In the genomic region with DNA sequence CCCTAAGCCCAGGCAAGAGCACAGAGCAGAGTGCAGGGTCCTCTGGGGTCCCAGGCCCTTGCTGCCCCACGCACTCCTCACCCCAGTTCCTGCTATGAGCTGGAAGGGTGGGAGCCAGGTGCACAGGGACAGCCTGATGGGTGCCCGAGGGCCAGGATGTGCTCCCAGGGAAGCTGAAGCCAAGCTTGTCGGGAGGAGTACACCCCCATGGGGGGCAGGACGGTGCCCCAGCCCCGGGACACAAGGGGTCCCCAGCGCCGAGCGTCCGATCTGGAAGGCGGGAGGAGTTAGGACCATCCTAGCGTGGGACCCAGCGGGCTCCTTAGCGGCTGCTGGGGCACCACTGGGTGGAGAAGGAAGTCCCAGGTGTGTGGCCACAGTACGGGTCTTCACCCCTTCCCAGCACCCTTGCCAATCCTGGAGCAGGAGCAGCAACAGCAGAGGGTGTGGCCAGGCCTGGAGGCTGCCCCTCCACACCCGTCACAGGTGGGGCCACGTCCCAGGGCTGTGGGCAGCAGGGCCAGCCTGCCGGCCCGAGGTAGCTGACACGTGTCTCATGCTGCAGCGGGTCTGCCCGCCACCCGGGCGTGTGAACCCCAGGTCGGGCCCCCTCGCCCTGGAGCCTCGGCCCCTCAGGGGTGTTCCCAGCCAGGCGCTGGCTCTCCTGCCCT, we compare ENCODE assay signal across 8 cellular contexts. TPM values are rescaled to one million over a fixed set of nuclear protein-coding genes. Genes with fewer than 3 reads are reported as not detected.
DNase-seq lines count a peak whose midpoint lies in the region; ATAC-seq, FAIRE-seq and TF ChIP-seq lines count a peak whose summit lies in the region.
"Not testable (repeated sequence)": the region's sequence is repeated elsewhere in the genome, so short reads cannot be mapped to it uniquely, and the experiment has no call there.

No MANE protein-coding gene starts in this region.

- not testable (repeated sequence) for H2BK120ac ChIP-seq in mesendoderm (ENCODE audit: low read depth, low read length)

- not testable (repeated sequence) for TF ChIP-seq POLR2A in endothelial cell of umbilical vein (IDR thresholded peaks at IDR 0.05; ENCODE audit: low read depth, low read length); sigmoid colon (IDR thresholded peaks at IDR 0.05)

- dilution Hi-C loops in endothelial cell of umbilical vein (cut with MboI; ENCODE audit: extremely low pct_ligation_motif_present, low sequenced_read_pairs) = not testable (repeated sequence)

- not testable (repeated sequence) for H2AK5ac ChIP-seq in mesendoderm (ENCODE audit: low read length)

- CTCF ChIA-PET in A673 (lab: Charles Lee) = not testable (repeated sequence)
- CTCF ChIA-PET in endothelial cell of umbilical vein (lab: Charles Lee) = interaction anchor here (1.2 kb wide), 1 partner anchor 120 kb away, joined by 3 read pairs; no protein-coding TSS in a partner anchor

- BruUV-seq in A673 (replicated peaks; lab: Mats Ljungman, UMichigan); endothelial cell of umbilical vein (replicated peaks; lab: Mats Ljungman, UMichigan): not testable (repeated sequence)

- H3K18ac ChIP-seq in mesendoderm (ENCODE audit: low read length) = peak overlapping the region; percentile 87

- not testable (repeated sequence) for H4K20me1 ChIP-seq in endothelial cell of umbilical vein (replicated peaks; ENCODE audit: control insufficient read depth, extremely low read depth, insufficient read depth, low read length)

- H3K27me3 ChIP-seq in A673 (replicated peaks; ENCODE audit: insufficient read depth, low read depth, low read length, poor library complexity); HUES6 (ENCODE audit: control insufficient read depth, insufficient read depth, low read length); endothelial cell of umbilical vein (ENCODE audit: control insufficient read depth in 2 of 2, insufficient read depth in 2 of 2, low read length in 2 of 2); mesendoderm (ENCODE audit: insufficient read depth, low read length, poor library complexity); sigmoid colon; tibial artery: not testable (repeated sequence)

- peaks cover 29% of the 10 kb centered on the region for H3K79me2 ChIP-seq in endothelial cell of umbilical vein (ENCODE audit: control insufficient read depth, insufficient read depth, low read length)
- H3K79me2 ChIP-seq in mesendoderm (ENCODE audit: control insufficient read depth, insufficient read depth, low read length) = not testable (repeated sequence)

- H4K8ac ChIP-seq in mesendoderm (ENCODE audit: low read depth, low read length) = not testable (repeated sequence)

- H2BK5ac ChIP-seq in mesendoderm (ENCODE audit: low read length) = not testable (repeated sequence)

- peak overlapping the region; percentile 61 for H3K9ac ChIP-seq in HUES6 (ENCODE audit: low read length)
- H3K9ac ChIP-seq in endothelial cell of umbilical vein (replicated peaks; ENCODE audit: extremely low read depth, insufficient read depth, low read length); mesendoderm (ENCODE audit: low read length): not testable (repeated sequence)

- not testable (repeated sequence) for H3K36me3 ChIP-seq in A673 (ENCODE audit: insufficient read depth, low read length, poor library complexity, severe bottlenecking); HUES6 (ENCODE audit: control insufficient read depth, insufficient read depth, low read length); endothelial cell of umbilical vein (ENCODE audit: control insufficient read depth in 2 of 2, extremely low read depth in 1 of 2, insufficient read depth in 2 of 2, low read length in 2 of 2); mesendoderm (ENCODE audit: control insufficient read depth, insufficient read depth, low read length); sigmoid colon; tibial artery

- peak overlapping the region; percentile 2 for H3K4ac ChIP-seq in mesendoderm (ENCODE audit: low read depth, low read length)

- not testable (repeated sequence) for TF ChIP-seq EP300 in sigmoid colon (IDR thresholded peaks at IDR 0.05)

- intact Hi-C loops in A673 (cut with micrococcal nuclease; ENCODE audit: unreplicated experiment); endothelial cell of umbilical vein (cut with micrococcal nuclease); left ventricle myocardium superior (cut with micrococcal nuclease); sigmoid colon (cut with DNase I); tibial artery (cut with DNase I; ENCODE audit: low total_unique reads): not testable (repeated sequence)

- not testable (repeated sequence) for H4K5ac ChIP-seq in mesendoderm (ENCODE audit: low read length)

- 34 to 77% (median 36%) methylated on average over 10 to 23 of the region's 27 CpGs for WGBS in adipose tissue, 3 donors
- WGBS in mesendoderm (ENCODE audit: extremely low coverage, insufficient coverage, low lambda C conversion rate) = no CpG with 5 or more reads among the region's 27 CpGs
- WGBS in sigmoid colon, 2 donors = 50% methylated on average over 26 of the region's 27 CpGs

- not testable (repeated sequence) for H3K4me3 ChIP-seq in A673 (ENCODE audit: low read depth, low read length, poor library complexity, severe bottlenecking); HUES6 (ENCODE audit: low read depth, low read length); endothelial cell of umbilical vein (replicated peaks in 1 of 3; ENCODE audit: insufficient read depth in 1 of 3, low read depth in 1 of 3, low read length in 3 of 3); mesendoderm (ENCODE audit: low read length)
- H3K4me3 ChIP-seq in sigmoid colon (peak overlapping the region; percentile 37 to 47 (median 42)), tibial artery (peak overlapping the region; percentile 49 to 56)

- not testable (repeated sequence) for TF ChIP-seq CTCF in A673 (conservative IDR thresholded peaks at IDR 0.05; ENCODE audit: low read depth, low read length); endothelial cell of umbilical vein (IDR thresholded peaks at IDR 0.05; ENCODE audit: extremely low read depth in 1 of 2, insufficient read depth in 1 of 2, low read depth in 1 of 2, low read length in 2 of 2); sigmoid colon (IDR thresholded peaks at IDR 0.05); tibial artery (IDR thresholded peaks at IDR 0.05)

- H2BK15ac ChIP-seq in mesendoderm (replicated peaks; ENCODE audit: low read depth) = not testable (repeated sequence)

- POLR2A ChIA-PET in A673 (lab: Charles Lee; ENCODE audit: low non-redundant PET); endothelial cell of umbilical vein (lab: Charles Lee): not testable (repeated sequence)

- H3K79me1 ChIP-seq in mesendoderm (ENCODE audit: low read length) = not testable (repeated sequence)

- H3K4me2 ChIP-seq in endothelial cell of umbilical vein (ENCODE audit: insufficient read depth, low read length); mesendoderm (ENCODE audit: low read length): not testable (repeated sequence)

- not testable (repeated sequence) for DNase-seq in A673 (ENCODE audit: low spot score); endothelial cell of umbilical vein (ENCODE audit: low read depth, low spot score); left ventricle myocardium superior; mesendoderm; tibial artery
- peak; percentile 75 for DNase-seq in sigmoid colon

- H3K23ac ChIP-seq in mesendoderm (ENCODE audit: low read length) = not testable (repeated sequence)

- not testable (repeated sequence) for H3K9me3 ChIP-seq in A673 (ENCODE audit: low read depth, low read length, poor library complexity, severe bottlenecking); HUES6 (ENCODE audit: control insufficient read depth, insufficient read depth, low read depth, low read length); endothelial cell of umbilical vein (replicated peaks; ENCODE audit: control insufficient read depth, insufficient read depth, low read length); sigmoid colon; tibial artery

- H3K4me1 ChIP-seq in A673 (ENCODE audit: insufficient read depth, low read length, poor library complexity, severe bottlenecking) (peaks cover 31% of the 10 kb centered on the region), HUES6 (ENCODE audit: control insufficient read depth, insufficient read depth, low read length) (peaks cover 29% of the 10 kb centered on the region), endothelial cell of umbilical vein (ENCODE audit: control insufficient read depth, extremely low read depth, insufficient read depth, low read length) (peaks cover 37% of the 10 kb centered on the region), sigmoid colon (peaks cover 2 to 88% (median 82%) of the 10 kb centered on the region in 4 donors), tibial artery (peaks cover 14 to 85% (median 71%) of the 10 kb centered on the region in 4 donors)
- H3K4me1 ChIP-seq in mesendoderm (ENCODE audit: control insufficient read depth, low read depth, low read length) = not testable (repeated sequence)

- H2AFZ ChIP-seq in endothelial cell of umbilical vein (ENCODE audit: low read depth, low read length) = not testable (repeated sequence)

- H3K9me1 ChIP-seq in endothelial cell of umbilical vein (replicated peaks; ENCODE audit: control insufficient read depth, extremely low read depth, insufficient read depth, low read length) = not testable (repeated sequence)

- H3K56ac ChIP-seq in mesendoderm (ENCODE audit: low read length) = peak overlapping the region; percentile 49

- ATAC-seq in left ventricle myocardium superior = peak; percentile 15

- FAIRE-seq in endothelial cell of umbilical vein (lab: Jason Lieb, UNC) = not testable (repeated sequence)

- H3K27ac ChIP-seq in A673 (ENCODE audit: low read depth, low read length, poor library complexity, severe bottlenecking) = peak overlapping the region; percentile 90
- peak overlapping the region; percentile 97 for H3K27ac ChIP-seq in HUES6 (ENCODE audit: low read depth, low read length)
- peak overlapping the region; percentile 38 for H3K27ac ChIP-seq in adipose tissue (ENCODE audit: low read depth, low read length)
- peak overlapping the region; percentile 91 for H3K27ac ChIP-seq in endothelial cell of umbilical vein (ENCODE audit: insufficient read depth, low read depth, low read length)
- peak overlapping the region; percentile 94 for H3K27ac ChIP-seq in mesendoderm (ENCODE audit: low read depth, low read length)
- peak overlapping the region; percentile 84 to 99 (median 96) for H3K27ac ChIP-seq in sigmoid colon
- H3K27ac ChIP-seq in tibial artery = peak overlapping the region; percentile 98

RNA-seq across cellular contexts. Expression of a gene that starts 11.9 kb away (rescaled TPM):
- total RNA-seq in A673 (2021) (121 and 141 TPM in 2 replicates), endothelial cell of umbilical vein (92.1 and 102 TPM in 2 replicates), left ventricle myocardium superior (92.9 TPM), sigmoid colon (100 to 1,000 TPM in 2 of 4 donors, 10 to 100 TPM in 2; 81.6 to 372 (median 134) TPM)
- polyA plus RNA-seq in adipose tissue (10 to 100 TPM; 36.9 to 89.6 (median 83.7) TPM), endothelial cell of umbilical vein (52.5 and 62.3 TPM in 2 replicates), sigmoid colon (10 to 100 TPM; 10.6 to 61.4 (median 11.4) TPM)
- polyA plus RNA-seq in endothelial cell of umbilical vein (2011; cell fraction: cytosol; rRNA removed) = 20.5 and 29.6 TPM in 2 replicates
- polyA plus RNA-seq in endothelial cell of umbilical vein (2011; cell fraction: nucleus; rRNA removed) = 217 and 232 TPM in 2 replicates
- 29.5 and 54.6 TPM in 2 replicates for polyA plus RNA-seq in endothelial cell of umbilical vein (2012)
- 44.6 and 60.3 TPM in 2 replicates for polyA minus RNA-seq in endothelial cell of umbilical vein
- 26.5 TPM for polyA minus RNA-seq in endothelial cell of umbilical vein (2011; cell fraction: cytosol; rRNA and poly(A)+ RNA removed)
- polyA minus RNA-seq in endothelial cell of umbilical vein (2011; cell fraction: nucleus; rRNA and poly(A)+ RNA removed) = 88.4 and 152 TPM in 2 replicates
- 15.0 TPM for polyA plus RNA-seq in mesendoderm (2013, experiment 1 of 2)
- polyA plus RNA-seq in mesendoderm (2013, experiment 2 of 2) = 15.3 TPM

RNA-seq across cellular contexts. Expression of a gene that starts 24.6 kb away (rescaled TPM):
- total RNA-seq in A673 (2021) = 0.49 and 1.7 TPM in 2 replicates
- 10 to 100 TPM in 1 of 3 donors, 1 to 10 TPM in 2; 1.4 to 24.8 (median 1.9) TPM for polyA plus RNA-seq in adipose tissue
- total RNA-seq in endothelial cell of umbilical vein = 0.91 and 1.6 TPM in 2 replicates
- 2.0 and 3.1 TPM in 2 replicates for polyA plus RNA-seq in endothelial cell of umbilical vein
- polyA plus RNA-seq in endothelial cell of umbilical vein (2011; cell fraction: cytosol; rRNA removed) = 1.1 and 1.8 TPM in 2 replicates
- polyA plus RNA-seq in endothelial cell of umbilical vein (2011; cell fraction: nucleus; rRNA removed) = 11.3 and 12.3 TPM in 2 replicates
- 0.82 and 1.3 TPM in 2 replicates for polyA plus RNA-seq in endothelial cell of umbilical vein (2012)
- 1.3 and 1.8 TPM in 2 replicates for polyA minus RNA-seq in endothelial cell of umbilical vein
- 6.5 TPM for polyA minus RNA-seq in endothelial cell of umbilical vein (2011; cell fraction: cytosol; rRNA and poly(A)+ RNA removed)
- 1.3 and 2.3 TPM in 2 replicates for polyA minus RNA-seq in endothelial cell of umbilical vein (2011; cell fraction: nucleus; rRNA and poly(A)+ RNA removed)
- 1.7 TPM for total RNA-seq in left ventricle myocardium superior
- polyA plus RNA-seq in mesendoderm (2013, experiment 1 of 2) = 1.9 TPM
- 1.3 TPM for polyA plus RNA-seq in mesendoderm (2013, experiment 2 of 2)
- 1 to 10 TPM in 2 of 4 donors, under 1 TPM in 1, not detected in 1; 0.68 to 3.0 (median 1.8) TPM for total RNA-seq in sigmoid colon
- polyA plus RNA-seq in sigmoid colon = 10 to 100 TPM; 13.9 to 18.8 (median 16.2) TPM

RNA-seq across cellular contexts. Expression of a gene that starts 31.7 kb away (rescaled TPM):
- total RNA-seq in A673 (2021) (96.7 and 97.4 TPM in 2 replicates), endothelial cell of umbilical vein (141 and 159 TPM in 2 replicates), left ventricle myocardium superior (21.4 TPM), sigmoid colon (10 to 100 TPM; 30.3 to 46.3 (median 34.9) TPM)
- polyA plus RNA-seq in adipose tissue (10 to 100 TPM; 24.3 to 42.1 (median 42.0) TPM), endothelial cell of umbilical vein (175 and 191 TPM in 2 replicates), sigmoid colon (10 to 100 TPM; 45.0 to 65.1 (median 63.6) TPM)
- polyA plus RNA-seq in endothelial cell of umbilical vein (2011; cell fraction: cytosol; rRNA removed) = 135 and 165 TPM in 2 replicates
- 229 and 253 TPM in 2 replicates for polyA plus RNA-seq in endothelial cell of umbilical vein (2011; cell fraction: nucleus; rRNA removed)
- 99.6 and 120 TPM in 2 replicates for polyA plus RNA-seq in endothelial cell of umbilical vein (2012)
- polyA minus RNA-seq in endothelial cell of umbilical vein = 121 and 138 TPM in 2 replicates
- 49.9 TPM for polyA minus RNA-seq in endothelial cell of umbilical vein (2011; cell fraction: cytosol; rRNA and poly(A)+ RNA removed)
- 41.3 and 68.6 TPM in 2 replicates for polyA minus RNA-seq in endothelial cell of umbilical vein (2011; cell fraction: nucleus; rRNA and poly(A)+ RNA removed)
- 124 TPM for polyA plus RNA-seq in mesendoderm (2013, experiment 1 of 2)
- 126 TPM for polyA plus RNA-seq in mesendoderm (2013, experiment 2 of 2)

Comparison
In these comparisons a context has a peak if more than half of its experiments do, and no peak if none do; other contexts are left out.
1. H3K27ac ChIP-seq: peak in every context shown above with its lines; median percentile 98 in tibial artery; 97 in HUES6; 96 in sigmoid colon; 94 in mesendoderm; 91 in endothelial cell of umbilical vein; 90 in A673; 38 in adipose tissue.